ENCODE assay signal across 17 cellular contexts in genomic region chr9:134880484-134881312, GRCh38. TPM values are rescaled to one million over a fixed set of nuclear protein-coding genes. Genes with fewer than 3 reads are reported as not detected.
DNase-seq lines count a peak whose midpoint lies in the region; ATAC-seq and TF ChIP-seq lines count a peak whose summit lies in the region.
"Had no signal": no experiment of that assay in that cellular context is flagged by ENCODE, and none has a peak within 500 bp of the region (broad histone marks: within the 10 kb centered on the region; RNA-seq: fewer than 3 reads in every experiment).

Gene FCN2, plus strand, starts transcription at chr9:134880810. Its CDS starts 12 bp downstream, at chr9:134880822.

- intact Hi-C loops in sciatic nerve (cut with DNase I), result no loop called here

- peaks cover 4% of the 10 kb centered on the region for H3K4me1 Mint-ChIP-seq in glutamatergic neuron (ENCODE audit: low read depth, unreplicated experiment)
- H3K4me1 Mint-ChIP-seq in effector memory CD8-positive, alpha-beta T cell (ENCODE audit: low read depth in 2 of 2), result no peaks in the 10 kb centered on the region

- H3K4me3 Mint-ChIP-seq in glutamatergic neuron (ENCODE audit: unreplicated experiment), result no peak within 1 kb of the TSS
- no peak within 1 kb of the TSS for H3K4me3 Mint-ChIP-seq in effector memory CD8-positive, alpha-beta T cell

- TF ChIP-seq CTCF in glutamatergic neuron (IDR thresholded peaks at IDR 0.05; ENCODE audit: partially characterized antibody, unreplicated experiment), result no peak

- DNase-seq in activated CD8-positive, alpha-beta memory T cell treated with anti-CD3 and anti-CD28 coated beads for 24 hours, result peak; percentile 21
- DNase-seq in activated CD8-positive, alpha-beta memory T cell treated with anti-CD3 and anti-CD28 coated beads, Interleukin-2, amount 50 U/mL, for 4 hours, result no peak
- DNase-seq in NCI-H2171 treated with DMSO at 0.1 percent for 48 hours (lab: John Stamatoyannopoulos, UW), result peak; percentile 66
- DNase-seq in glutamatergic neuron, result peak; percentile 38
- peak; percentile 19 for DNase-seq in sciatic nerve (ENCODE audit: low spot score)
- no peak for DNase-seq in effector memory CD8-positive, alpha-beta T cell
- DNase-seq in activated naive CD4-positive, alpha-beta T cell (lab: John Stamatoyannopoulos, UW), result no peak
- DNase-seq: DMS 273 treated with DMSO at 0.1 percent for 48 hours, GDM1, GM23248, NCI-H1048, NCI-H2107, NCI-H446, NCI-H69, SJCRH30 had no signal

- peaks cover 5% of the 10 kb centered on the region for H3K36me3 Mint-ChIP-seq in glutamatergic neuron (ENCODE audit: unreplicated experiment)
- H3K36me3 Mint-ChIP-seq in effector memory CD8-positive, alpha-beta T cell (ENCODE audit: insufficient read depth), result no peaks in the 10 kb centered on the region

- H3K27me3 Mint-ChIP-seq in glutamatergic neuron (ENCODE audit: unreplicated experiment), result peaks cover 3% of the 10 kb centered on the region
- H3K27me3 Mint-ChIP-seq in effector memory CD8-positive, alpha-beta T cell, result peaks cover 21 to 63% of the 10 kb centered on the region in 2 donors

- no peak for ATAC-seq in sciatic nerve
- no peak for ATAC-seq in effector memory CD8-positive, alpha-beta T cell (replicated peaks)
- ATAC-seq: GM12878 had no signal

- H3K27ac Mint-ChIP-seq in glutamatergic neuron (ENCODE audit: unreplicated experiment), result no peak within 1 kb of the TSS
- no peak within 1 kb of the TSS for H3K27ac Mint-ChIP-seq in effector memory CD8-positive, alpha-beta T cell

- H3K9me3 Mint-ChIP-seq in glutamatergic neuron (ENCODE audit: unreplicated experiment), result no peaks in the 10 kb centered on the region
- no peaks in the 10 kb centered on the region for H3K9me3 Mint-ChIP-seq in effector memory CD8-positive, alpha-beta T cell

RNA-seq across cellular contexts. Expression of gene FCN2, which starts in this region (rescaled TPM):
- total RNA-seq in glutamatergic neuron (ENCODE audit: unreplicated experiment) (not detected), sciatic nerve (not detected)
- total RNA-seq: GM12878, GM23248, MCF 10A, SJCRH30 had no signal

Comparison
In these comparisons a context has a peak if more than half of its experiments do, and no peak if none do; other contexts are left out.
1. DNase-seq: peak in activated CD8-positive, alpha-beta memory T cell treated with anti-CD3 and anti-CD28 coated beads for 24 hours (single experiment) and NCI-H2171 treated with DMSO at 0.1 percent for 48 hours (single experiment); none in activated CD8-positive, alpha-beta memory T cell treated with anti-CD3 and anti-CD28 coated beads, Interleukin-2, amount 50 U/mL, for 4 hours (single experiment), effector memory CD8-positive, alpha-beta T cell (0 of 3) and activated naive CD4-positive, alpha-beta T cell (0 of 4).
2. Peak in DNase-seq in glutamatergic neuron; RNA of the gene not detected or under 1 TPM.
3. Peak in DNase-seq in sciatic nerve; RNA of the gene not detected or under 1 TPM.